Comparison of ENCODE assay signal across 1 cellular context in genomic region chrX:2894885-2895292, GRCh38.
TF ChIP-seq lines count a peak whose summit lies in the region.

No MANE protein-coding gene starts in this region.

TF ChIP-seq in GM23338, 12 proteins besides CTCF, POLR2A, EP300 and RAD21 (continued from another document):
- TF ChIP-seq ZNF114 (CRISPR knock-in tag; IDR thresholded peaks at IDR 0.05) (no peak), EZH2 (IDR thresholded peaks at IDR 0.05; ENCODE audit: low read depth, unreplicated experiment) (no peak), STAT1 (IDR thresholded peaks at IDR 0.05; ENCODE audit: unreplicated experiment) (no peak), REST (IDR thresholded peaks at IDR 0.05; ENCODE audit: unreplicated experiment) (no peak), EZH2phosphoT487 (IDR thresholded peaks at IDR 0.05; ENCODE audit: unreplicated experiment) (no peak), POLR2AphosphoS5 (IDR thresholded peaks at IDR 0.05; ENCODE audit: low read depth) (no peak), CREB1 (CRISPR knock-in tag; IDR thresholded peaks at IDR 0.05; ENCODE audit: low read depth) (no peak), ETS1 (IDR thresholded peaks at IDR 0.05) (no peak)
